14 cellular contexts compared by ENCODE assay signal in the genomic region with DNA sequence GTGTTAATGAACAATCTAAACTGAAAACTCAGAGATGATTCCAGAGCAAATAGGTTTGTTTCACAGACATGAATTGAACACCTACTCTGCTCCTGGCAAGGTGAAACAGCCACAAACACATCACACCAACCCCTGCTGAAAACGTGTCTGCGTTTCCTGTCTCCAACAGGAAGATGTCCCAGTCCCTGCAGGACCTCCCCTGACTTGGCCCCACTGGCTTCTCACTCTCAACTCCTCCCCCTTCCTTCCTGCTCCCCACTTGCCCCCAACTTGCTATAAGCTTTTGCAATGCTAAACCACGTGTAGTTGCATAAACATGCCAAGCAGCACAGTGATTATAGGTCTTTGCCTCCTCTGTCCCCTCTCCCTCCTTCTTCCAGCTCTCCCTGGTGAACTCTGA.
DNase-seq lines count a peak whose midpoint lies in the region; ATAC-seq and TF ChIP-seq lines count a peak whose summit lies in the region.
"Had no signal": no experiment of that assay in that cellular context is flagged by ENCODE, and none has a peak within 500 bp of the region (broad histone marks: within the 10 kb centered on the region; RNA-seq: fewer than 3 reads in every experiment).

No MANE protein-coding gene starts in this region.

- CTCF ChIA-PET in CD8-positive, alpha-beta T cell (lab: Charles Lee), result interaction anchor here (1.0 to 1.6 kb wide), 2 partner anchors 9 to 567 kb away, joined by 3 read pairs; no protein-coding TSS in a partner anchor

- DNase-seq in CD8-positive, alpha-beta T cell, result peak; percentile 18 to 77 (median 46)
- DNase-seq in NOMO-1 treated with DMSO at 0.1 percent for 48 hours (lab: John Stamatoyannopoulos, UW; ENCODE audit: unreplicated experiment) (peak; percentile 6), brain microvascular endothelial cell (no peak), left lobe of liver (ENCODE audit: low spot score) (no peak), ureter (ENCODE audit: low spot score) (no peak)
- DNase-seq in activated T-helper 1 cell treated with anti-CD3 and anti-CD28 coated beads, Interleukin-12 subunit alpha, Interleukin-12 subunit beta, Interleukin-2, Interleukin-4 antibody, amounts not matched to agents 30 ng/mL and 10 ng/mL and 1 ng/mL, durations not matched to agents 14 hours and 24 hours and 36 hours (ENCODE audit: low spot score), result peak; percentile 18
- DNase-seq in stimulated activated CD4-positive, alpha-beta T cell treated with anti-CD3 and anti-CD28 coated beads, Interleukin-2, amount 100 ng/mL, for 24 hours, result peak; percentile 20 to 22
- DNase-seq: hypothalamus, lower lobe of right lung, nucleus accumbens had no signal

- no peaks in the 10 kb centered on the region for H3K27me3 Mint-ChIP-seq in CD8-positive, alpha-beta T cell (ENCODE audit: low read depth)
- H3K27me3 Mint-ChIP-seq in activated T-helper 1 cell treated with anti-CD3 and anti-CD28 coated beads, Interleukin-12 subunit alpha, Interleukin-12 subunit beta, Interleukin-2, Interleukin-4 antibody, amounts not matched to agents 30 ng/mL and 10 ng/mL and 1 ng/mL, durations not matched to agents 14 hours and 24 hours and 36 hours (ENCODE audit: insufficient read depth), result no peaks in the 10 kb centered on the region

- no peaks in the 10 kb centered on the region for H3K27me3 ChIP-seq in CD8-positive, alpha-beta T cell (ENCODE audit: insufficient read depth, low read length)
- H3K27me3 ChIP-seq in brain microvascular endothelial cell (replicated peaks), result no peaks in the 10 kb centered on the region
- H3K27me3 ChIP-seq: suprapubic skin had no signal

- no peaks in the 10 kb centered on the region for H3K36me3 ChIP-seq in CD8-positive, alpha-beta T cell (ENCODE audit: insufficient read depth, low read length)
- H3K36me3 ChIP-seq in brain microvascular endothelial cell (replicated peaks), result no peaks in the 10 kb centered on the region
- H3K36me3 ChIP-seq: lower lobe of right lung, suprapubic skin had no signal

- intact Hi-C loops in CD8-positive, alpha-beta T cell (cut with DNase I, micrococcal nuclease), result no loop called here
- intact Hi-C loops in activated T-helper 1 cell treated with anti-CD3 and anti-CD28 coated beads, Interleukin-12 subunit alpha, Interleukin-12 subunit beta, Interleukin-2, Interleukin-4 antibody, amounts not matched to agents 30 ng/mL and 10 ng/mL and 1 ng/mL, durations not matched to agents 14 hours and 24 hours and 36 hours (cut with micrococcal nuclease), result no loop called here

- H3K9me3 Mint-ChIP-seq in CD8-positive, alpha-beta T cell, result no peaks in the 10 kb centered on the region
- H3K9me3 Mint-ChIP-seq in activated T-helper 1 cell treated with anti-CD3 and anti-CD28 coated beads, Interleukin-12 subunit alpha, Interleukin-12 subunit beta, Interleukin-2, Interleukin-4 antibody, amounts not matched to agents 30 ng/mL and 10 ng/mL and 1 ng/mL, durations not matched to agents 14 hours and 24 hours and 36 hours, result no peaks in the 10 kb centered on the region
- H3K9me3 Mint-ChIP-seq: T-helper 1 cell treated with Interleukin-12 subunit alpha and Interleukin-12 subunit beta and Interleukin-4 antibody, amounts not matched to agents 30 μg/mL and 1 μg/mL, for 36 hours had no signal

- H3K9me3 ChIP-seq in CD8-positive, alpha-beta T cell (ENCODE audit: low read length), result no peaks in the 10 kb centered on the region
- H3K9me3 ChIP-seq: lower lobe of right lung, suprapubic skin had no signal

- no peak for TF ChIP-seq CTCF in CD8-positive, alpha-beta T cell (IDR thresholded peaks at IDR 0.05)
- no peak for TF ChIP-seq CTCF in brain microvascular endothelial cell (IDR thresholded peaks at IDR 0.05; ENCODE audit: low read depth, low read length, missing control alignments)

- peak; percentile 98 for ATAC-seq in CD8-positive, alpha-beta T cell
- no peak for ATAC-seq in GM18519 (IDR thresholded peaks at IDR 0.05; ENCODE audit: low FRiP score, unreplicated experiment)
- ATAC-seq in left lobe of liver, result no peak

- H3K4me1 Mint-ChIP-seq in CD8-positive, alpha-beta T cell (ENCODE audit: low read depth), result peaks cover 56% of the 10 kb centered on the region
- H3K4me1 Mint-ChIP-seq in activated T-helper 1 cell treated with anti-CD3 and anti-CD28 coated beads, Interleukin-12 subunit alpha, Interleukin-12 subunit beta, Interleukin-2, Interleukin-4 antibody, amounts not matched to agents 30 ng/mL and 10 ng/mL and 1 ng/mL, durations not matched to agents 14 hours and 24 hours and 36 hours (ENCODE audit: low read depth), result peaks cover 18% of the 10 kb centered on the region

- H3K36me3 Mint-ChIP-seq in CD8-positive, alpha-beta T cell, result no peaks in the 10 kb centered on the region
- H3K36me3 Mint-ChIP-seq in activated T-helper 1 cell treated with anti-CD3 and anti-CD28 coated beads, Interleukin-12 subunit alpha, Interleukin-12 subunit beta, Interleukin-2, Interleukin-4 antibody, amounts not matched to agents 30 ng/mL and 10 ng/mL and 1 ng/mL, durations not matched to agents 14 hours and 24 hours and 36 hours (ENCODE audit: low read depth), result no peaks in the 10 kb centered on the region

- no peak overlapping the region for H3K4me3 ChIP-seq in CD8-positive, alpha-beta T cell (ENCODE audit: low read depth, low read length)
- no peak overlapping the region for H3K4me3 ChIP-seq in brain microvascular endothelial cell (ENCODE audit: low read depth, low read length)
- H3K4me3 ChIP-seq: lower lobe of right lung, suprapubic skin had no signal

- H3K27ac ChIP-seq in CD8-positive, alpha-beta T cell (ENCODE audit: low read depth, low read length), result no peak overlapping the region
- no peak overlapping the region for H3K27ac ChIP-seq in brain microvascular endothelial cell
- H3K27ac ChIP-seq: HL-60, lower lobe of right lung, suprapubic skin had no signal

- H3K4me1 ChIP-seq in CD8-positive, alpha-beta T cell (ENCODE audit: insufficient read depth, low read length), result peaks cover 35% of the 10 kb centered on the region
- H3K4me1 ChIP-seq: lower lobe of right lung, suprapubic skin had no signal

- in situ Hi-C loops in brain microvascular endothelial cell (cut with HindIII; ENCODE audit: low pct_ligation_motif_present, low sequenced_read_pairs), result no loop called here

- POLR2A ChIA-PET in CD8-positive, alpha-beta T cell (lab: Charles Lee), result interaction anchor here (0.6 to 1.8 kb wide), 5 partner anchors 9 to 563 kb away, joined by 3 to 6 read pairs (median 3); no protein-coding TSS in a partner anchor

- peak overlapping the region; percentile 30 for H3K4me3 Mint-ChIP-seq in CD8-positive, alpha-beta T cell
- no peak overlapping the region for H3K4me3 Mint-ChIP-seq in activated T-helper 1 cell treated with anti-CD3 and anti-CD28 coated beads, Interleukin-12 subunit alpha, Interleukin-12 subunit beta, Interleukin-2, Interleukin-4 antibody, amounts not matched to agents 30 ng/mL and 10 ng/mL and 1 ng/mL, durations not matched to agents 14 hours and 24 hours and 36 hours
- H3K4me3 Mint-ChIP-seq: T-helper 1 cell treated with Interleukin-12 subunit alpha and Interleukin-12 subunit beta and Interleukin-4 antibody, amounts not matched to agents 30 μg/mL and 1 μg/mL, for 36 hours had no signal

- peak overlapping the region; percentile 84 for H3K27ac Mint-ChIP-seq in CD8-positive, alpha-beta T cell
- peak overlapping the region; percentile 26 for H3K27ac Mint-ChIP-seq in activated T-helper 1 cell treated with anti-CD3 and anti-CD28 coated beads, Interleukin-12 subunit alpha, Interleukin-12 subunit beta, Interleukin-2, Interleukin-4 antibody, amounts not matched to agents 30 ng/mL and 10 ng/mL and 1 ng/mL, durations not matched to agents 14 hours and 24 hours and 36 hours
- H3K27ac Mint-ChIP-seq: T-helper 1 cell treated with Interleukin-12 subunit alpha and Interleukin-12 subunit beta and Interleukin-4 antibody, amounts not matched to agents 30 μg/mL and 1 μg/mL, for 36 hours had no signal

Comparison
In these comparisons a context has a peak if more than half of its experiments do, and no peak if none do; other contexts are left out.
1. DNase-seq: peak in CD8-positive, alpha-beta T cell (7 of 7), NOMO-1 treated with DMSO at 0.1 percent for 48 hours (single experiment), activated T-helper 1 cell treated with anti-CD3 and anti-CD28 coated beads, Interleukin-12 subunit alpha, Interleukin-12 subunit beta, Interleukin-2, Interleukin-4 antibody, amounts not matched to agents 30 ng/mL and 10 ng/mL and 1 ng/mL, durations not matched to agents 14 hours and 24 hours and 36 hours (single experiment) and stimulated activated CD4-positive, alpha-beta T cell treated with anti-CD3 and anti-CD28 coated beads, Interleukin-2, amount 100 ng/mL, for 24 hours (2 of 2); none in brain microvascular endothelial cell (single experiment), left lobe of liver (single experiment) and ureter (single experiment).